1 cellular context compared by ENCODE assay signal in genomic region chr5:95988877-95989276, GRCh38.
TF ChIP-seq lines count a peak whose summit lies in the region.

No MANE protein-coding gene starts in this region.

TF ChIP-seq in HepG2, 621 proteins besides CTCF, POLR2A, EP300 and RAD21 (continued from another document):
- TF ChIP-seq, protein P1, sequence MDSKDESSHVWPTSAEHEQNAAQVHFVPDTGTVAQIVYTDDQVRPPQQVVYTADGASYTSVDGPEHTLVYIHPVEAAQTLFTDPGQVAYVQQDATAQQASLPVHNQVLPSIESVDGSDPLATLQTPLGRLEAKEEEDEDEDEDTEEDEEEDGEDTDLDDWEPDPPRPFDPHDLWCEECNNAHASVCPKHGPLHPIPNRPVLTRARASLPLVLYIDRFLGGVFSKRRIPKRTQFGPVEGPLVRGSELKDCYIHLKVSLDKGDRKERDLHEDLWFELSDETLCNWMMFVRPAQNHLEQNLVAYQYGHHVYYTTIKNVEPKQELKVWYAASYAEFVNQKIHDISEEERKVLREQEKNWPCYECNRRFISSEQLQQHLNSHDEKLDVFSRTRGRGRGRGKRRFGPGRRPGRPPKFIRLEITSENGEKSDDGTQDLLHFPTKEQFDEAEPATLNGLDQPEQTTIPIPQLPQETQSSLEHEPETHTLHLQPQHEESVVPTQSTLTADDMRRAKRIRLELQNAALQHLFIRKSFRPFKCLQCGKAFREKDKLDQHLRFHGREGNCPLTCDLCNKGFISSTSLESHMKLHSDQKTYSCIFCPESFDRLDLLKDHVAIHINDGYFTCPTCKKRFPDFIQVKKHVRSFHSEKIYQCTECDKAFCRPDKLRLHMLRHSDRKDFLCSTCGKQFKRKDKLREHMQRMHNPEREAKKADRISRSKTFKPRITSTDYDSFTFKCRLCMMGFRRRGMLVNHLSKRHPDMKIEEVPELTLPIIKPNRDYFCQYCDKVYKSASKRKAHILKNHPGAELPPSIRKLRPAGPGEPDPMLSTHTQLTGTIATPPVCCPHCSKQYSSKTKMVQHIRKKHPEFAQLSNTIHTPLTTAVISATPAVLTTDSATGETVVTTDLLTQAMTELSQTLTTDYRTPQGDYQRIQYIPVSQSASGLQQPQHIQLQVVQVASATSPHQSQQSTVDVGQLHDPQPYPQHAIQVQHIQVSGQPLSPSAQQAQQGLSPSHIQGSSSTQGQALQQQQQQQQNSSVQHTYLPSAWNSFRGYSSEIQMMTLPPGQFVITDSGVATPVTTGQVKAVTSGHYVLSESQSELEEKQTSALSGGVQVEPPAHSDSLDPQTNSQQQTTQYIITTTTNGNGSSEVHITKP (CRISPR knock-in tag; IDR thresholded peaks at IDR 0.05; ENCODE audit: low read depth): no peak
- TF ChIP-seq ZNF652 (CRISPR knock-in tag; IDR thresholded peaks at IDR 0.05; ENCODE audit: borderline replicate concordance, low read depth): 0 out of 2 replicates have a peak, but pooled peaks have one; percentile 22
- TF ChIP-seq ZNF230 (CRISPR knock-in tag; IDR thresholded peaks at IDR 0.05): no peak
- TF ChIP-seq CC2D1A (CRISPR knock-in tag; IDR thresholded peaks at IDR 0.05): no peak
- no peak for TF ChIP-seq KLF11 (CRISPR knock-in tag; IDR thresholded peaks at IDR 0.05)
- no peak for TF ChIP-seq PAX8 (CRISPR knock-in tag; IDR thresholded peaks at IDR 0.05; ENCODE audit: borderline replicate concordance)
- TF ChIP-seq ZNF430 (CRISPR knock-in tag; IDR thresholded peaks at IDR 0.05): no peak
- TF ChIP-seq, protein P2, sequence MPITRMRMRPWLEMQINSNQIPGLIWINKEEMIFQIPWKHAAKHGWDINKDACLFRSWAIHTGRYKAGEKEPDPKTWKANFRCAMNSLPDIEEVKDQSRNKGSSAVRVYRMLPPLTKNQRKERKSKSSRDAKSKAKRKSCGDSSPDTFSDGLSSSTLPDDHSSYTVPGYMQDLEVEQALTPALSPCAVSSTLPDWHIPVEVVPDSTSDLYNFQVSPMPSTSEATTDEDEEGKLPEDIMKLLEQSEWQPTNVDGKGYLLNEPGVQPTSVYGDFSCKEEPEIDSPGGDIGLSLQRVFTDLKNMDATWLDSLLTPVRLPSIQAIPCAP (CRISPR knock-in tag; IDR thresholded peaks at IDR 0.05; ENCODE audit: low read depth): no peak
- TF ChIP-seq, protein P3, sequence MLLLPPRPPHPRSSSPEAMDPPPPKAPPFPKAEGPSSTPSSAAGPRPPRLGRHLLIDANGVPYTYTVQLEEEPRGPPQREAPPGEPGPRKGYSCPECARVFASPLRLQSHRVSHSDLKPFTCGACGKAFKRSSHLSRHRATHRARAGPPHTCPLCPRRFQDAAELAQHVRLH (CRISPR knock-in tag; IDR thresholded peaks at IDR 0.05; ENCODE audit: borderline replicate concordance, low read depth): no peak
- TF ChIP-seq TOPORS (CRISPR knock-in tag; IDR thresholded peaks at IDR 0.05): no peak
- TF ChIP-seq, protein P4, sequence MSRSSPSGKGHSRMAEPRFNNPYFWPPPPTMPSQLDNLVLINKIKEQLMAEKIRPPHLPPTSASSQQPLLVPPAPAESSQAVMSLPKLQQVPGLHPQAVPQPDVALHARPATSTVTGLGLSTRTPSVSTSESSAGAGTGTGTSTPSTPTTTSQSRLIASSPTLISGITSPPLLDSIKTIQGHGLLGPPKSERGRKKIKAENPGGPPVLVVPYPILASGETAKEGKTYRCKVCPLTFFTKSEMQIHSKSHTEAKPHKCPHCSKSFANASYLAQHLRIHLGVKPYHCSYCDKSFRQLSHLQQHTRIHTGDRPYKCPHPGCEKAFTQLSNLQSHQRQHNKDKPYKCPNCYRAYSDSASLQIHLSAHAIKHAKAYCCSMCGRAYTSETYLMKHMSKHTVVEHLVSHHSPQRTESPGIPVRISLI (CRISPR knock-in tag; IDR thresholded peaks at IDR 0.05; ENCODE audit: borderline replicate concordance): no peak
- TF ChIP-seq ARNT (IDR thresholded peaks at IDR 0.05): no peak
- no peak; the same call in 1 of the 2 replicates for TF ChIP-seq TEF (CRISPR knock-in tag; IDR thresholded peaks at IDR 0.05)
- no peak for TF ChIP-seq BORCS8-MEF2B (CRISPR knock-in tag; IDR thresholded peaks at IDR 0.05)
- TF ChIP-seq NCOA1 (CRISPR knock-in tag; IDR thresholded peaks at IDR 0.05): no peak
- TF ChIP-seq ZNF800 (CRISPR knock-in tag; IDR thresholded peaks at IDR 0.05): 0 out of 2 replicates have a peak, but pooled peaks have one; percentile 32
- no peak for TF ChIP-seq FOXA1 (IDR thresholded peaks at IDR 0.05)
- TF ChIP-seq FOXA1 (CRISPR knock-in tag; IDR thresholded peaks at IDR 0.05): 0 out of 2 replicates have a peak, but pooled peaks have one; percentile 47
- TF ChIP-seq ZBTB25 (CRISPR knock-in tag; IDR thresholded peaks at IDR 0.05): no peak
- TF ChIP-seq, protein P5, sequence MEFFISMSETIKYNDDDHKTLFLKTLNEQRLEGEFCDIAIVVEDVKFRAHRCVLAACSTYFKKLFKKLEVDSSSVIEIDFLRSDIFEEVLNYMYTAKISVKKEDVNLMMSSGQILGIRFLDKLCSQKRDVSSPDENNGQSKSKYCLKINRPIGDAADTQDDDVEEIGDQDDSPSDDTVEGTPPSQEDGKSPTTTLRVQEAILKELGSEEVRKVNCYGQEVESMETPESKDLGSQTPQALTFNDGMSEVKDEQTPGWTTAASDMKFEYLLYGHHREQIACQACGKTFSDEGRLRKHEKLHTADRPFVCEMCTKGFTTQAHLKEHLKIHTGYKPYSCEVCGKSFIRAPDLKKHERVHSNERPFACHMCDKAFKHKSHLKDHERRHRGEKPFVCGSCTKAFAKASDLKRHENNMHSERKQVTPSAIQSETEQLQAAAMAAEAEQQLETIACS (CRISPR knock-in tag; IDR thresholded peaks at IDR 0.05): no peak
- TF ChIP-seq ZNF446 (CRISPR knock-in tag; IDR thresholded peaks at IDR 0.05): no peak
- no peak for TF ChIP-seq ZNF451 (CRISPR knock-in tag; IDR thresholded peaks at IDR 0.05)
- no peak for TF ChIP-seq TMF1 (CRISPR knock-in tag; IDR thresholded peaks at IDR 0.05; ENCODE audit: low read depth)
- TF ChIP-seq ZNF138 (CRISPR knock-in tag; IDR thresholded peaks at IDR 0.05; ENCODE audit: low read depth): no peak
- TF ChIP-seq ETS1 (CRISPR knock-in tag; IDR thresholded peaks at IDR 0.05): no peak
- TF ChIP-seq DNMT3B (CRISPR knock-in tag; conservative IDR thresholded peaks at IDR 0.05): no peak
- TF ChIP-seq, protein P6, sequence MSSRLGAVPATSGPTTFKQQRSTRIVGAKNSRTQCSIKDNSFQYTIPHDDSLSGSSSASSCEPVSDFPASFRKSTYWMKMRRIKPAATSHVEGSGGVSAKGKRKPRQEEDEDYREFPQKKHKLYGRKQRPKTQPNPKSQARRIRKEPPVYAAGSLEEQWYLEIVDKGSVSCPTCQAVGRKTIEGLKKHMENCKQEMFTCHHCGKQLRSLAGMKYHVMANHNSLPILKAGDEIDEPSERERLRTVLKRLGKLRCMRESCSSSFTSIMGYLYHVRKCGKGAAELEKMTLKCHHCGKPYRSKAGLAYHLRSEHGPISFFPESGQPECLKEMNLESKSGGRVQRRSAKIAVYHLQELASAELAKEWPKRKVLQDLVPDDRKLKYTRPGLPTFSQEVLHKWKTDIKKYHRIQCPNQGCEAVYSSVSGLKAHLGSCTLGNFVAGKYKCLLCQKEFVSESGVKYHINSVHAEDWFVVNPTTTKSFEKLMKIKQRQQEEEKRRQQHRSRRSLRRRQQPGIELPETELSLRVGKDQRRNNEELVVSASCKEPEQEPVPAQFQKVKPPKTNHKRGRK (CRISPR knock-in tag; IDR thresholded peaks at IDR 0.05): no peak
- TF ChIP-seq ZFP90 (CRISPR knock-in tag; IDR thresholded peaks at IDR 0.05; ENCODE audit: borderline replicate concordance): no peak
- TF ChIP-seq AGO1 (IDR thresholded peaks at IDR 0.05; ENCODE audit: low read depth, low read length, poor library complexity, severe bottlenecking): no peak
- TF ChIP-seq ZMYM2 (CRISPR knock-in tag; IDR thresholded peaks at IDR 0.05): no peak
- TF ChIP-seq LCORL (IDR thresholded peaks at IDR 0.05): no peak
- no peak for TF ChIP-seq LCORL (CRISPR knock-in tag; IDR thresholded peaks at IDR 0.05)
- TF ChIP-seq SCMH1 (CRISPR knock-in tag; IDR thresholded peaks at IDR 0.05; ENCODE audit: borderline replicate concordance): no peak
- 0 out of 2 replicates have a peak, but pooled peaks have one; percentile 48 for TF ChIP-seq ZNF614 (CRISPR knock-in tag; IDR thresholded peaks at IDR 0.05; ENCODE audit: borderline replicate concordance)
- no peak for TF ChIP-seq MTA1 (CRISPR knock-in tag; IDR thresholded peaks at IDR 0.05; ENCODE audit: borderline replicate concordance)
- peak; percentile 79 for TF ChIP-seq HMG20A (CRISPR knock-in tag; IDR thresholded peaks at IDR 0.05; ENCODE audit: borderline replicate concordance)
- TF ChIP-seq, protein P7, sequence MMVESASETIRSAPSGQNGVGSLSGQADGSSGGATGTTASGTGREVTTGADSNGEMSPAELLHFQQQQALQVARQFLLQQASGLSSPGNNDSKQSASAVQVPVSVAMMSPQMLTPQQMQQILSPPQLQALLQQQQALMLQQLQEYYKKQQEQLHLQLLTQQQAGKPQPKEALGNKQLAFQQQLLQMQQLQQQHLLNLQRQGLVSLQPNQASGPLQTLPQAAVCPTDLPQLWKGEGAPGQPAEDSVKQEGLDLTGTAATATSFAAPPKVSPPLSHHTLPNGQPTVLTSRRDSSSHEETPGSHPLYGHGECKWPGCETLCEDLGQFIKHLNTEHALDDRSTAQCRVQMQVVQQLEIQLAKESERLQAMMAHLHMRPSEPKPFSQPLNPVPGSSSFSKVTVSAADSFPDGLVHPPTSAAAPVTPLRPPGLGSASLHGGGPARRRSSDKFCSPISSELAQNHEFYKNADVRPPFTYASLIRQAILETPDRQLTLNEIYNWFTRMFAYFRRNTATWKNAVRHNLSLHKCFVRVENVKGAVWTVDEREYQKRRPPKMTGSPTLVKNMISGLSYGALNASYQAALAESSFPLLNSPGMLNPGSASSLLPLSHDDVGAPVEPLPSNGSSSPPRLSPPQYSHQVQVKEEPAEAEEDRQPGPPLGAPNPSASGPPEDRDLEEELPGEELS (CRISPR knock-in tag; IDR thresholded peaks at IDR 0.05): peak; percentile 60; the same call in 1 of the 2 replicates
